Comparison of ENCODE assay signal across 20 cellular contexts in genomic region chr2:100832885-100833284, GRCh38. TPM values are rescaled to one million over a fixed set of nuclear protein-coding genes. Genes with fewer than 3 reads are reported as not detected.
A peak's percentile ranks its signal among the peaks of the same experiment; 100 is the strongest.
DNase-seq lines count a peak whose midpoint lies in the region; ATAC-seq, FAIRE-seq and TF ChIP-seq lines count a peak whose summit lies in the region.
"Had no signal": no experiment of that assay in that cellular context is flagged by ENCODE, and none has a peak within 500 bp of the region (broad histone marks: within the 10 kb centered on the region; RNA-seq: fewer than 3 reads in every experiment).

No MANE protein-coding gene starts in this region.

- H3K27ac ChIP-seq in PC-3 (ENCODE audit: low read length), result no peak overlapping the region
- no peak overlapping the region for H3K27ac ChIP-seq in endothelial cell of umbilical vein (ENCODE audit: insufficient read depth, low read depth, low read length)
- H3K27ac ChIP-seq: foreskin keratinocyte had no signal

- H3K27me3 ChIP-seq in PC-3 (ENCODE audit: low read length) (no peaks in the 10 kb centered on the region), endothelial cell of umbilical vein (ENCODE audit: control insufficient read depth in 2 of 2, insufficient read depth in 2 of 2, low read length in 2 of 2) (no peaks in the 10 kb centered on the region)
- H3K27me3 ChIP-seq: dorsolateral prefrontal cortex, foreskin keratinocyte had no signal

- H3K9me1 ChIP-seq in endothelial cell of umbilical vein (replicated peaks; ENCODE audit: control insufficient read depth, extremely low read depth, insufficient read depth, low read length), result no peaks in the 10 kb centered on the region

- peaks cover 99% of the 10 kb centered on the region for H3K79me2 ChIP-seq in PC-3 (ENCODE audit: low read length)
- H3K79me2 ChIP-seq in endothelial cell of umbilical vein (ENCODE audit: control insufficient read depth, insufficient read depth, low read length), result peaks cover 59% of the 10 kb centered on the region

- peak; percentile 26 for DNase-seq in PC-3
- DNase-seq in endothelial cell of umbilical vein (ENCODE audit: low read depth, low spot score), result peak; percentile 25
- DNase-seq in iris pigment epithelial cell (ENCODE audit: low read depth), result peak; percentile 46
- peak; percentile 36 for DNase-seq in smooth muscle cell of the brain vasculature (ENCODE audit: low read depth, low spot score)
- DNase-seq in NCI-H526 treated with DMSO at 0.1 percent for 48 hours (lab: John Stamatoyannopoulos, UW), result no peak
- DNase-seq in effector CD4-positive, alpha-beta T cell, result no peak
- no peak for DNase-seq in CD14-positive monocyte (ENCODE audit: low spot score)
- DNase-seq in NK-92 (lab: John Stamatoyannopoulos, UW; ENCODE audit: unreplicated experiment), result no peak
- DNase-seq: activated CD4-positive, alpha-beta T cell treated with anti-CD3 and anti-CD28 coated beads for 1 hour; COR-L47; dorsolateral prefrontal cortex; foreskin keratinocyte; NCI-H1048; NCI-H82; stimulated activated naive B cell treated with anti-CD40 and anti-IgM and Interleukin-4, amounts not matched to agents 10 μg/mL and 1 μg/mL and 100 μg/mL, for 72 hours; T-helper 17 cell had no signal

- intact Hi-C loops in PC-3 (cut with micrococcal nuclease), result no loop called here
- intact Hi-C loops in endothelial cell of umbilical vein (cut with micrococcal nuclease), result no loop called here
- intact Hi-C loops in CD14-positive monocyte (cut with micrococcal nuclease), result no loop called here

- no peak for TF ChIP-seq CTCF in PC-3 (conservative IDR thresholded peaks at IDR 0.05; ENCODE audit: low read depth, low read length)
- TF ChIP-seq CTCF in endothelial cell of umbilical vein (IDR thresholded peaks at IDR 0.05; ENCODE audit: extremely low read depth in 1 of 2, insufficient read depth in 1 of 2, low read depth in 1 of 2, low read length in 2 of 2), result no peak
- TF ChIP-seq CTCF in CD14-positive monocyte (IDR thresholded peaks at IDR 0.05), result no peak

- peaks cover 15% of the 10 kb centered on the region for H3K4me1 ChIP-seq in PC-3 (ENCODE audit: insufficient read depth, low read length)
- no peaks in the 10 kb centered on the region for H3K4me1 ChIP-seq in endothelial cell of umbilical vein (ENCODE audit: control insufficient read depth, extremely low read depth, insufficient read depth, low read length)
- H3K4me1 ChIP-seq: foreskin keratinocyte had no signal

- H3K4me3 ChIP-seq in PC-3 (ENCODE audit: low read length), result no peak overlapping the region
- no peak overlapping the region for H3K4me3 ChIP-seq in endothelial cell of umbilical vein (replicated peaks in 1 of 3; ENCODE audit: insufficient read depth in 1 of 3, low read depth in 1 of 3, low read length in 3 of 3)
- H3K4me3 ChIP-seq: dorsolateral prefrontal cortex, skin epidermis had no signal

- no peak overlapping the region for H3K4me3 Mint-ChIP-seq in CD14-positive monocyte
- H3K4me3 Mint-ChIP-seq: IgD-negative memory B cell; stimulated activated naive B cell treated with anti-CD40 and anti-IgM and Interleukin-4, amounts not matched to agents 10 μg/mL and 1 μg/mL and 100 μg/mL, for 72 hours; T-helper 17 cell had no signal

- H3K36me3 Mint-ChIP-seq in CD14-positive monocyte, result no peaks in the 10 kb centered on the region
- H3K36me3 Mint-ChIP-seq: IgD-negative memory B cell; stimulated activated naive B cell treated with anti-CD40 and anti-IgM and Interleukin-4, amounts not matched to agents 10 μg/mL and 1 μg/mL and 100 μg/mL, for 72 hours had no signal

- FAIRE-seq in endothelial cell of umbilical vein (lab: Jason Lieb, UNC), result no peak
- FAIRE-seq: G401.6, GM12892 had no signal

- peaks cover 31% of the 10 kb centered on the region for H3K36me3 ChIP-seq in PC-3 (ENCODE audit: low read depth, low read length)
- H3K36me3 ChIP-seq in endothelial cell of umbilical vein (ENCODE audit: control insufficient read depth in 2 of 2, extremely low read depth in 1 of 2, insufficient read depth in 2 of 2, low read length in 2 of 2), result peaks cover 2 to 6% of the 10 kb centered on the region in 2 experiments

- H3K4me1 Mint-ChIP-seq in CD14-positive monocyte, result peaks cover 9% of the 10 kb centered on the region
- H3K4me1 Mint-ChIP-seq: stimulated activated naive B cell treated with anti-CD40 and anti-IgM and Interleukin-4, amounts not matched to agents 10 μg/mL and 1 μg/mL and 100 μg/mL, for 72 hours; T-helper 17 cell had no signal

- H3K27ac Mint-ChIP-seq in CD14-positive monocyte, result no peak overlapping the region
- H3K27ac Mint-ChIP-seq: stimulated activated naive B cell treated with anti-CD40 and anti-IgM and Interleukin-4, amounts not matched to agents 10 μg/mL and 1 μg/mL and 100 μg/mL, for 72 hours; T-helper 17 cell had no signal

- BruUV-seq in PC-3 (replicated peaks; lab: Mats Ljungman, UMichigan), result no TSS peak
- BruUV-seq in endothelial cell of umbilical vein (replicated peaks; lab: Mats Ljungman, UMichigan), result no TSS peak

- H3K9ac ChIP-seq in PC-3 (ENCODE audit: low read length) (no peak overlapping the region), endothelial cell of umbilical vein (replicated peaks; ENCODE audit: extremely low read depth, insufficient read depth, low read length) (no peak overlapping the region)

- H4K20me1 ChIP-seq in PC-3 (ENCODE audit: low read length) (peaks cover 81% of the 10 kb centered on the region), endothelial cell of umbilical vein (replicated peaks; ENCODE audit: control insufficient read depth, extremely low read depth, insufficient read depth, low read length) (no peaks in the 10 kb centered on the region)

- no peaks in the 10 kb centered on the region for H3F3A ChIP-seq in PC-3 (ENCODE audit: low read length, unreplicated experiment)

- peaks cover 2 to 15% (median 12%) of the 10 kb centered on the region in 7 donors for H3K9me3 Mint-ChIP-seq in CD14-positive monocyte

- CTCF ChIA-PET in PC-3 (lab: Charles Lee), result no interaction called here
- CTCF ChIA-PET in endothelial cell of umbilical vein (lab: Charles Lee), result no interaction called here

- dilution Hi-C loops in endothelial cell of umbilical vein (cut with MboI; ENCODE audit: extremely low pct_ligation_motif_present, low sequenced_read_pairs), result no loop called here

- TF ChIP-seq POLR2A in endothelial cell of umbilical vein (IDR thresholded peaks at IDR 0.05; ENCODE audit: low read depth, low read length), result no peak

- no peaks in the 10 kb centered on the region for H3K9me3 ChIP-seq in PC-3 (ENCODE audit: low read length)
- no peaks in the 10 kb centered on the region for H3K9me3 ChIP-seq in endothelial cell of umbilical vein (replicated peaks; ENCODE audit: control insufficient read depth, insufficient read depth, low read length)

- peaks cover 11 to 24% (median 18%) of the 10 kb centered on the region in 3 donors for H3K27me3 Mint-ChIP-seq in CD14-positive monocyte (ENCODE audit: low read depth in 3 of 3)
- H3K27me3 Mint-ChIP-seq: T-helper 17 cell had no signal

- POLR2A ChIA-PET in PC-3 (lab: Charles Lee; ENCODE audit: unreplicated experiment) (interaction anchor here (0.6 kb wide), 1 partner anchor 168 kb away, joined by 4 read pairs; no protein-coding TSS in a partner anchor), endothelial cell of umbilical vein (lab: Charles Lee) (no interaction called here)

- H3K9me2 ChIP-seq in PC-3 (replicated peaks; ENCODE audit: low read length), result no peaks in the 10 kb centered on the region

- H2AFZ ChIP-seq in PC-3 (ENCODE audit: low read length) (no peak overlapping the region), endothelial cell of umbilical vein (ENCODE audit: low read depth, low read length) (no peak overlapping the region)

- H3K4me2 ChIP-seq in PC-3 (ENCODE audit: low read length), result no peak overlapping the region
- no peak overlapping the region for H3K4me2 ChIP-seq in endothelial cell of umbilical vein (ENCODE audit: insufficient read depth, low read length)

- peak; percentile 58 for ATAC-seq in PC-3
- ATAC-seq: foreskin keratinocyte; stimulated activated naive B cell treated with anti-CD40 and anti-IgM and Interleukin-4, amounts not matched to agents 10 μg/mL and 1 μg/mL and 100 μg/mL, for 72 hours; T-helper 17 cell had no signal

TF ChIP-seq in endothelial cell of umbilical vein, 7 proteins besides CTCF, POLR2A, EP300 and RAD21:
- no peak for TF ChIP-seq JUN (IDR thresholded peaks at IDR 0.05; ENCODE audit: borderline replicate concordance, insufficient read depth, insufficient read length, low read depth)
- TF ChIP-seq FOS (IDR thresholded peaks at IDR 0.05; ENCODE audit: borderline replicate concordance, insufficient read depth, low read length), result no peak
- TF ChIP-seq MAX (IDR thresholded peaks at IDR 0.05; ENCODE audit: insufficient read depth, insufficient read length), result no peak
- no peak for TF ChIP-seq GATA2 (IDR thresholded peaks at IDR 0.05; ENCODE audit: insufficient read depth, insufficient read length, low read depth, low read length)
- no peak for TF ChIP-seq POLR2AphosphoS5 (IDR thresholded peaks at IDR 0.05; ENCODE audit: insufficient read depth, low read depth, low read length)
- TF ChIP-seq EZH2 (IDR thresholded peaks at IDR 0.05; ENCODE audit: borderline replicate concordance, low read depth, low read length, severe bottlenecking), result no peak
- no peak for TF ChIP-seq MYC (IDR thresholded peaks at IDR 0.05; ENCODE audit: low read depth, low read length)

RNA-seq across cellular contexts. Expression of gene NPAS2, which starts 12.9 kb away (rescaled TPM):
- 54.8 and 55.4 TPM in 2 replicates for total RNA-seq in PC-3 (2014; rRNA removed)
- total RNA-seq in endothelial cell of umbilical vein, result 34.4 and 53.9 TPM in 2 replicates
- 29.0 and 34.7 TPM in 2 replicates for polyA plus RNA-seq in endothelial cell of umbilical vein
- 16.6 and 22.8 TPM in 2 replicates for polyA plus RNA-seq in endothelial cell of umbilical vein (2011; cell fraction: cytosol; rRNA removed)
- 63.1 and 70.0 TPM in 2 replicates for polyA plus RNA-seq in endothelial cell of umbilical vein (2011; cell fraction: nucleus; rRNA removed)
- polyA plus RNA-seq in endothelial cell of umbilical vein (2012), result 41.1 and 51.9 TPM in 2 replicates
- polyA minus RNA-seq in endothelial cell of umbilical vein, result 38.6 and 40.9 TPM in 2 replicates
- polyA minus RNA-seq in endothelial cell of umbilical vein (2011; cell fraction: cytosol; rRNA and poly(A)+ RNA removed), result 3.3 TPM
- 46.1 and 69.1 TPM in 2 replicates for polyA minus RNA-seq in endothelial cell of umbilical vein (2011; cell fraction: nucleus; rRNA and poly(A)+ RNA removed)
- not detected for polyA plus RNA-seq in CD14-positive monocyte

Comparison
In these comparisons a context has a peak if more than half of its experiments do, and no peak if none do; other contexts are left out.
1. DNase-seq: peak in PC-3 (single experiment), endothelial cell of umbilical vein (single experiment), iris pigment epithelial cell (single experiment) and smooth muscle cell of the brain vasculature (single experiment); none in NCI-H526 treated with DMSO at 0.1 percent for 48 hours (single experiment), effector CD4-positive, alpha-beta T cell (single experiment), CD14-positive monocyte (single experiment) and NK-92 (single experiment).